ENCODE assay signal across 2 cellular contexts in genomic region chr13:107023335-107023734, GRCh38.
TF ChIP-seq lines count a peak whose summit lies in the region.

No MANE protein-coding gene starts in this region.

TF ChIP-seq in GM23338, 12 proteins besides CTCF, POLR2A, EP300 and RAD21:
- no peak for TF ChIP-seq STAT1 (IDR thresholded peaks at IDR 0.05; ENCODE audit: unreplicated experiment)
- TF ChIP-seq EZH2 (IDR thresholded peaks at IDR 0.05; ENCODE audit: low read depth, unreplicated experiment): no peak
- TF ChIP-seq ZNF462 (CRISPR knock-in tag; IDR thresholded peaks at IDR 0.05): 0 out of 2 replicates have a peak, but pooled peaks have one; percentile 56
- TF ChIP-seq ZNF114 (CRISPR knock-in tag; IDR thresholded peaks at IDR 0.05): no peak
- TF ChIP-seq CREB1 (CRISPR knock-in tag; IDR thresholded peaks at IDR 0.05; ENCODE audit: low read depth): peak; percentile 39; the same call in 1 of the 2 replicates
- no peak for TF ChIP-seq NANOG (IDR thresholded peaks at IDR 0.05; ENCODE audit: borderline replicate concordance)
- TF ChIP-seq REST (IDR thresholded peaks at IDR 0.05; ENCODE audit: unreplicated experiment): no peak

TF ChIP-seq in H1, 55 proteins besides CTCF, POLR2A, EP300 and RAD21:
- TF ChIP-seq JUN (IDR thresholded peaks at IDR 0.05; ENCODE audit: low read depth, low read length) (no peak), YY1 (IDR thresholded peaks at IDR 0.05; ENCODE audit: low read depth, low read length) (peak; percentile 87), POU5F1 (IDR thresholded peaks at IDR 0.05; ENCODE audit: low read depth, low read length) (0 out of 2 replicates have a peak, but pooled peaks have one; percentile 1)
TF ChIP-seq in H1: peak in this region for 2.
